Comparison of ENCODE assay signal across 11 cellular contexts in genomic region chr15:66834863-66835557, GRCh38.
A peak's percentile ranks its signal among the peaks of the same experiment; 100 is the strongest.
DNase-seq lines count a peak whose midpoint lies in the region; ATAC-seq and TF ChIP-seq lines count a peak whose summit lies in the region.
"Had no signal": no experiment of that assay in that cellular context is flagged by ENCODE, and none has a peak within 500 bp of the region (broad histone marks: within the 10 kb centered on the region; RNA-seq: fewer than 3 reads in every experiment).

No MANE protein-coding gene starts in this region.

- intact Hi-C loops in thyroid gland (cut with DNase I), result no loop called here

- no peaks in the 10 kb centered on the region for H3K9me3 Mint-ChIP-seq in activated naive CD4-positive, alpha-beta T cell treated with anti-CD3 and anti-CD28 coated beads, Interleukin-2, amount 50 U/mL, for 72 hours

- TF ChIP-seq POLR2A in thyroid gland (IDR thresholded peaks at IDR 0.05), result no peak

- H3K18ac ChIP-seq in mesenchymal stem cell (ENCODE audit: low read depth in 1 of 2, low read length in 2 of 2), result peak overlapping the region in 1 of 2 experiments; percentile 14

- H2BK12ac ChIP-seq in mesenchymal stem cell (ENCODE audit: low read length in 2 of 2), result peak overlapping the region; percentile 66 to 89

- no peak overlapping the region for H3K27ac Mint-ChIP-seq in activated naive CD4-positive, alpha-beta T cell treated with anti-CD3 and anti-CD28 coated beads, Interleukin-2, amount 50 U/mL, for 72 hours

- peak overlapping the region; percentile 22 for H4K8ac ChIP-seq in mesenchymal stem cell (ENCODE audit: low read length)

- H4K91ac ChIP-seq in mesenchymal stem cell (ENCODE audit: low read length), result no peak overlapping the region

- TF ChIP-seq CTCF in thyroid gland (IDR thresholded peaks at IDR 0.05), result no peak

- H3K9me3 ChIP-seq in mesenchymal stem cell (ENCODE audit: control insufficient read depth, low read length) (peaks cover 8% of the 10 kb centered on the region), thyroid gland (no peaks in the 10 kb centered on the region)
- H3K9me3 ChIP-seq: tibial artery had no signal

- no peaks in the 10 kb centered on the region for H3K79me1 ChIP-seq in mesenchymal stem cell (replicated peaks; ENCODE audit: low read length, poor library complexity, severe bottlenecking)

- H3K27ac ChIP-seq in mesenchymal stem cell (ENCODE audit: low read length, poor library complexity, severe bottlenecking), result no peak overlapping the region
- peak overlapping the region; percentile 34 to 55 (median 55) for H3K27ac ChIP-seq in thyroid gland
- H3K27ac ChIP-seq: tibial artery had no signal

- H3K4me2 ChIP-seq in mesenchymal stem cell (ENCODE audit: low read length, poor library complexity, severe bottlenecking), result no peak overlapping the region

- H2BK120ac ChIP-seq in mesenchymal stem cell (ENCODE audit: low read depth, low read length), result no peak overlapping the region

- DNase-seq in glomerular visceral epithelial cell (ENCODE audit: extremely low spot score), result peak; percentile 25
- peak; percentile 22 for DNase-seq in mesenchymal stem cell
- DNase-seq in thyroid gland, result peak; percentile 81 to 85
- DNase-seq in HuH-7 (ENCODE audit: low spot score), result no peak
- DNase-seq in activated CD4-positive, alpha-beta T cell treated with anti-CD3 and anti-CD28 coated beads, Interleukin-2, amount 50 U/mL, for 1 hour, result no peak
- no peak for DNase-seq in DMS53 (lab: John Stamatoyannopoulos, UW)
- no peak for DNase-seq in activated naive CD4-positive, alpha-beta T cell treated with anti-CD3 and anti-CD28 coated beads, Interleukin-2, amount 50 U/mL, for 72 hours (ENCODE audit: low spot score in 2 of 2)
- DNase-seq: activated CD4-positive, alpha-beta T cell treated with anti-CD3 and anti-CD28 coated beads, Interleukin-2, amount 50 U/mL, for 48 hours; central memory CD4-positive, alpha-beta T cell had no signal

- H2AK5ac ChIP-seq in mesenchymal stem cell (ENCODE audit: low read length, severe bottlenecking), result no peak overlapping the region

- no peak overlapping the region for H3K23ac ChIP-seq in mesenchymal stem cell (ENCODE audit: low read length in 2 of 2)

- no peaks in the 10 kb centered on the region for H3K36me3 Mint-ChIP-seq in activated naive CD4-positive, alpha-beta T cell treated with anti-CD3 and anti-CD28 coated beads, Interleukin-2, amount 50 U/mL, for 72 hours

- WGBS in mesenchymal stem cell, result 40% methylated on average over 10 of the region's 10 CpGs
- 54 to 73% methylated on average over 6 of the region's 10 CpGs for WGBS in thyroid gland, 2 donors

- H3K14ac ChIP-seq in mesenchymal stem cell (ENCODE audit: low read length in 2 of 2), result no peak overlapping the region

- H2BK5ac ChIP-seq in mesenchymal stem cell (ENCODE audit: low read depth, low read length, poor library complexity, severe bottlenecking), result no peak overlapping the region

- no peak overlapping the region for H2AFZ ChIP-seq in mesenchymal stem cell (ENCODE audit: low read depth, low read length)

- H3K36me3 ChIP-seq in mesenchymal stem cell (ENCODE audit: control insufficient read depth in 1 of 2, insufficient read depth in 2 of 2, low read depth in 1 of 2, low read length in 2 of 2) (no peaks in the 10 kb centered on the region), thyroid gland (no peaks in the 10 kb centered on the region)
- H3K36me3 ChIP-seq: tibial artery had no signal

- H3K4me3 ChIP-seq in mesenchymal stem cell (ENCODE audit: insufficient read depth in 1 of 2, low read depth in 1 of 2, low read length in 2 of 2) (no peak overlapping the region), thyroid gland (replicated peaks in 1 of 3) (no peak overlapping the region)
- H3K4me3 ChIP-seq: tibial artery had no signal

- H3K4ac ChIP-seq in mesenchymal stem cell (ENCODE audit: low read depth in 1 of 2, low read length in 2 of 2), result peak overlapping the region in 1 of 2 experiments; percentile 47

- TF ChIP-seq RAD21 in Ishikawa (IDR thresholded peaks at IDR 0.05; ENCODE audit: low read depth), result 0 out of 2 replicates have a peak, but pooled peaks have one; percentile 20

- H3K9ac ChIP-seq in mesenchymal stem cell (ENCODE audit: low read length), result no peak overlapping the region

- H3K27me3 ChIP-seq in mesenchymal stem cell (ENCODE audit: control insufficient read depth in 1 of 2, insufficient read depth in 1 of 2, low read length in 2 of 2), result no peaks in the 10 kb centered on the region
- H3K27me3 ChIP-seq in thyroid gland, result no peaks in the 10 kb centered on the region
- H3K27me3 ChIP-seq: tibial artery had no signal

- H3K4me1 ChIP-seq in mesenchymal stem cell (ENCODE audit: control insufficient read depth, insufficient read depth, low read depth, low read length) (peaks cover 14% of the 10 kb centered on the region), thyroid gland (peaks cover 0 to 15% of the 10 kb centered on the region in 2 donors)

- peak; percentile 86 for TF ChIP-seq EP300 in Ishikawa (IDR thresholded peaks at IDR 0.05; ENCODE audit: borderline replicate concordance)

- peak overlapping the region; percentile 4 for H2BK15ac ChIP-seq in mesenchymal stem cell (ENCODE audit: low read depth, poor library complexity, severe bottlenecking)

- ATAC-seq in activated naive CD4-positive, alpha-beta T cell treated with anti-CD3 and anti-CD28 coated beads, Interleukin-2, amount 50 U/mL, for 72 hours, result no peak

TF ChIP-seq in Ishikawa, 13 proteins besides CTCF, POLR2A, EP300 and RAD21:
- peak; percentile 67 for TF ChIP-seq MAX (IDR thresholded peaks at IDR 0.05)
- TF ChIP-seq CREB1 (IDR thresholded peaks at IDR 0.05; ENCODE audit: low read depth), result no peak
- TF ChIP-seq FOXM1 (IDR thresholded peaks at IDR 0.05; ENCODE audit: borderline replicate concordance, low read depth), result peak; percentile 54; the same call in 1 of the 2 replicates
- TF ChIP-seq YY1 (IDR thresholded peaks at IDR 0.05; ENCODE audit: low read depth), result no peak
- peak; percentile 99 for TF ChIP-seq TEAD4 (IDR thresholded peaks at IDR 0.05)
- no peak for TF ChIP-seq USF1 (IDR thresholded peaks at IDR 0.05)
- TF ChIP-seq NFIC (IDR thresholded peaks at IDR 0.05), result peak; percentile 80
- TF ChIP-seq TCF12 (IDR thresholded peaks at IDR 0.05; ENCODE audit: low read depth), result peak; percentile 88
- TF ChIP-seq ZBTB7A (IDR thresholded peaks at IDR 0.05; ENCODE audit: low read depth), result no peak
TF ChIP-seq in Ishikawa: peak in this region for 5.

Comparison
In these comparisons a context has a peak if more than half of its experiments do, and no peak if none do; other contexts are left out.
1. DNase-seq: peak in glomerular visceral epithelial cell (single experiment), mesenchymal stem cell (single experiment) and thyroid gland (2 of 2); none in HuH-7 (single experiment), activated CD4-positive, alpha-beta T cell treated with anti-CD3 and anti-CD28 coated beads, Interleukin-2, amount 50 U/mL, for 1 hour (single experiment), DMS53 (single experiment) and activated naive CD4-positive, alpha-beta T cell treated with anti-CD3 and anti-CD28 coated beads, Interleukin-2, amount 50 U/mL, for 72 hours (0 of 2).